Comparison of ENCODE assay signal across 10 cellular contexts in the genomic region with DNA sequence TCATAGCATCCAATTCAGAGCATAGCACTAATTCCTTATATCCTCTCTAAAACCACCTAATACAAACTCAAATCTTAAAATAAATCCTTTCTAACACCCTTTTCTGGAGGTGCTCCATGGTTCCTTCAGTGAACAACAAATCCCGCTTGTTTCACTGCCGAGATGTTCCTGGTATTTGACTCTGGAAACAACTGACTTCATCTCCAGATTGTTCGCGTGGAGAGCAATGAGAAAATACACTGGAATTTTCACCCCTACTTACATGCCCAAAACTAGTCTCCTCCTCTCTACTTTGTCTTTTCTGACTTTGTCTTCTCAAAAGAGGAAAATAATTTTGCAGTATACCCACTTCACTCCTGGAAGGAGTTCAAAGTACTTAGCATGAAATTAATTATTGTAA.
DNase-seq lines count a peak whose midpoint lies in the region; TF ChIP-seq lines count a peak whose summit lies in the region.
"Had no signal": no experiment of that assay in that cellular context is flagged by ENCODE, and none has a peak within 500 bp of the region (broad histone marks: within the 10 kb centered on the region; RNA-seq: fewer than 3 reads in every experiment).

No MANE protein-coding gene starts in this region.

- DNase-seq in HFFc6, result peak; percentile 22
- no peak for DNase-seq in caudate nucleus (lab: John Stamatoyannopoulos, UW)
- DNase-seq in kidney tubule cell (ENCODE audit: low spot score), result peak; percentile 1
- peak; percentile 26 for DNase-seq in superior temporal gyrus (ENCODE audit: extremely low spot score)
- DNase-seq in MM.1S, result no peak
- no peak for DNase-seq in SIG-M5 (lab: John Stamatoyannopoulos, UW)
- DNase-seq in immature natural killer cell, result no peak
- DNase-seq in CD4-positive, alpha-beta memory T cell, result no peak

- H3K27me3 Mint-ChIP-seq in HFFc6 (ENCODE audit: insufficient read depth), result peaks cover 2% of the 10 kb centered on the region
- H3K27me3 Mint-ChIP-seq in immature natural killer cell (ENCODE audit: low read depth in 3 of 3), result peaks cover 0 to 9% (median 1%) of the 10 kb centered on the region in 3 donors
- H3K27me3 Mint-ChIP-seq in CD4-positive, alpha-beta memory T cell, result no peaks in the 10 kb centered on the region
- H3K27me3 Mint-ChIP-seq: CD4-positive, alpha-beta T cell had no signal

- H3K4me3 Mint-ChIP-seq in HFFc6 (peak overlapping the region; percentile 64), immature natural killer cell (no peak overlapping the region)
- no peak overlapping the region for H3K4me3 Mint-ChIP-seq in CD4-positive, alpha-beta memory T cell
- H3K4me3 Mint-ChIP-seq: CD4-positive, alpha-beta T cell had no signal

- H3K4me2 ChIP-seq in MM.1S (ENCODE audit: low read depth, low read length), result no peak overlapping the region

- CTCF ChIA-PET in CD4-positive, alpha-beta memory T cell (lab: Charles Lee; ENCODE audit: partially characterized antibody), result no interaction called here

- H3K79me2 ChIP-seq in MM.1S (ENCODE audit: low read length), result no peaks in the 10 kb centered on the region

- H3F3A ChIP-seq in MM.1S (ENCODE audit: insufficient read depth, low read length), result no peaks in the 10 kb centered on the region

- H3K4me3 ChIP-seq in MM.1S (ENCODE audit: low read length), result no peak overlapping the region
- no peak overlapping the region for H3K4me3 ChIP-seq in CD4-positive, alpha-beta memory T cell (ENCODE audit: low read length in 2 of 2)

- H3K36me3 Mint-ChIP-seq in HFFc6 (ENCODE audit: low read depth) (no peaks in the 10 kb centered on the region), immature natural killer cell (no peaks in the 10 kb centered on the region)
- H3K36me3 Mint-ChIP-seq in CD4-positive, alpha-beta memory T cell, result no peaks in the 10 kb centered on the region

- H2AFZ ChIP-seq in MM.1S (ENCODE audit: low read length), result no peak overlapping the region

- H3K9me3 Mint-ChIP-seq in HFFc6 (no peaks in the 10 kb centered on the region), immature natural killer cell (no peaks in the 10 kb centered on the region)
- no peaks in the 10 kb centered on the region for H3K9me3 Mint-ChIP-seq in CD4-positive, alpha-beta memory T cell
- H3K9me3 Mint-ChIP-seq: CD4-positive, alpha-beta T cell had no signal

- no peaks in the 10 kb centered on the region for H3K27me3 ChIP-seq in MM.1S (replicated peaks; ENCODE audit: insufficient read depth, low read length)
- H3K27me3 ChIP-seq in CD4-positive, alpha-beta memory T cell (ENCODE audit: insufficient read depth, low read length), result no peaks in the 10 kb centered on the region

- H4K20me1 ChIP-seq in MM.1S (ENCODE audit: insufficient read depth, low read length), result no peaks in the 10 kb centered on the region

- no peaks in the 10 kb centered on the region for H3K9me2 ChIP-seq in MM.1S (replicated peaks; ENCODE audit: insufficient read depth, low read length)

- H3K9ac ChIP-seq in MM.1S (ENCODE audit: low read length), result no peak overlapping the region

- H3K4me1 Mint-ChIP-seq in HFFc6 (ENCODE audit: low read depth), result peaks cover 14% of the 10 kb centered on the region
- peaks cover 0 to 2% of the 10 kb centered on the region in 2 donors for H3K4me1 Mint-ChIP-seq in immature natural killer cell
- peaks cover 0 to 2% (median under 1%) of the 10 kb centered on the region in 4 donors for H3K4me1 Mint-ChIP-seq in CD4-positive, alpha-beta memory T cell

- H3K9me3 ChIP-seq in MM.1S (replicated peaks; ENCODE audit: insufficient read depth, low read length), result no peaks in the 10 kb centered on the region
- no peaks in the 10 kb centered on the region for H3K9me3 ChIP-seq in CD4-positive, alpha-beta memory T cell (ENCODE audit: control insufficient read depth in 1 of 2, low read length in 2 of 2)

- POLR2A ChIA-PET in CD4-positive, alpha-beta memory T cell (lab: Charles Lee; ENCODE audit: partially characterized antibody), result no interaction called here

- H3K27ac ChIP-seq in caudate nucleus (ENCODE audit: low read depth, low read length) (peak overlapping the region; percentile 12), MM.1S (ENCODE audit: low read length) (no peak overlapping the region)
- H3K27ac ChIP-seq in CD4-positive, alpha-beta memory T cell (ENCODE audit: low read depth, low read length), result no peak overlapping the region
- H3K27ac ChIP-seq: WERI-Rb-1 had no signal

- TF ChIP-seq CTCF in HFFc6 (IDR thresholded peaks at IDR 0.05) (no peak), MM.1S (IDR thresholded peaks at IDR 0.05; ENCODE audit: low read length) (no peak)

- H3K36me3 ChIP-seq in MM.1S (replicated peaks; ENCODE audit: insufficient read depth, low read length), result no peaks in the 10 kb centered on the region
- no peaks in the 10 kb centered on the region for H3K36me3 ChIP-seq in CD4-positive, alpha-beta memory T cell (ENCODE audit: insufficient read depth, low read length)
- H3K36me3 ChIP-seq: WERI-Rb-1 had no signal

- H3K4me1 ChIP-seq in MM.1S (ENCODE audit: low read length), result no peaks in the 10 kb centered on the region
- H3K4me1 ChIP-seq in CD4-positive, alpha-beta memory T cell (ENCODE audit: insufficient read depth, low read length), result no peaks in the 10 kb centered on the region

- H3K27ac Mint-ChIP-seq in HFFc6 (peak overlapping the region; percentile 91), immature natural killer cell (no peak overlapping the region)
- H3K27ac Mint-ChIP-seq in CD4-positive, alpha-beta memory T cell, result no peak overlapping the region
- H3K27ac Mint-ChIP-seq: CD4-positive, alpha-beta T cell had no signal

- intact Hi-C loops in CD4-positive, alpha-beta memory T cell (cut with micrococcal nuclease), result no loop called here

Comparison
In these comparisons a context has a peak if more than half of its experiments do, and no peak if none do; other contexts are left out.
1. DNase-seq: peak in HFFc6 (single experiment), kidney tubule cell (single experiment) and superior temporal gyrus (single experiment); none in caudate nucleus (0 of 61), MM.1S (single experiment), SIG-M5 (single experiment), immature natural killer cell (0 of 3) and CD4-positive, alpha-beta memory T cell (0 of 5).